ENCODE assay signal across 8 cellular contexts in the genomic region with DNA sequence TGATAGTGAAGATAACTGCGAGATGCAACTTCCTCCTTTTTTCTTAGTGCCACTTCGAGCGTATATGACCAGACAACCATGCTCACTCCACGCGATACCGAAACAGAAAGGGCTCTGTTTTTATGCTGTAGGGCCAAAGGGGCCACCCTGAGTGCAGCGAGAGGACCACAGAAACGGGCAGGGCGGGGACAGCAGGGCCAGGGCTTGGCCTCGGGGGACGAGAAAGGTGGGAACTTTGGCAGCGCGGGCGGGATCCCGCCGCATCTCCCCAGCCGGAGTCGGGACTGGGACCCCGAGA. TPM values are rescaled to one million over a fixed set of nuclear protein-coding genes. Genes with fewer than 3 reads are reported as not detected.
DNase-seq lines count a peak whose midpoint lies in the region; ATAC-seq and TF ChIP-seq lines count a peak whose summit lies in the region.

No MANE protein-coding gene starts in this region.

- peak overlapping the region; percentile 91 for H3K9ac ChIP-seq in DND-41 (ENCODE audit: low read depth, low read length)
- H3K9ac ChIP-seq in HUES48 (ENCODE audit: low read depth, low read length), result 0 out of 2 replicates have a peak overlapping the region, but pooled peaks have one; percentile 23
- peak overlapping the region; percentile 91 for H3K9ac ChIP-seq in SU-DHL-6 (ENCODE audit: low read length)

- H3K9me2 ChIP-seq in SU-DHL-6 (replicated peaks; ENCODE audit: insufficient read depth, low read length), result no peaks in the 10 kb centered on the region

- H3K27ac Mint-ChIP-seq in activated naive CD8-positive, alpha-beta T cell treated with anti-CD3 and anti-CD28 coated beads, Interleukin-2, amount 50 U/mL, for 24 hours, result peak overlapping the region; percentile 96

- H3K79me2 ChIP-seq in DND-41 (ENCODE audit: insufficient read depth, low read length) (peaks cover 55% of the 10 kb centered on the region), SU-DHL-6 (ENCODE audit: insufficient read depth, low read length) (peaks cover 47% of the 10 kb centered on the region)

- intact Hi-C loops in sciatic nerve (cut with DNase I), result no loop called here

- H2AFZ ChIP-seq in DND-41 (ENCODE audit: low read depth, low read length), result peak overlapping the region; percentile 74
- H2AFZ ChIP-seq in SU-DHL-6 (ENCODE audit: low read depth, low read length, severe bottlenecking), result peak overlapping the region; percentile 89

- H3K36me3 Mint-ChIP-seq in activated naive CD8-positive, alpha-beta T cell treated with anti-CD3 and anti-CD28 coated beads, Interleukin-2, amount 50 U/mL, for 24 hours (ENCODE audit: low read depth), result peaks cover 4% of the 10 kb centered on the region

- TF ChIP-seq CTCF in DND-41 (IDR thresholded peaks at IDR 0.05; ENCODE audit: borderline replicate concordance, extremely low read depth, low read length, poor library complexity, severe bottlenecking) (no peak), SU-DHL-6 (IDR thresholded peaks at IDR 0.05; ENCODE audit: insufficient read depth, low read length, poor library complexity, severe bottlenecking) (no peak), right atrium auricular region (IDR thresholded peaks at IDR 0.05) (no peak)

- H3K4me2 ChIP-seq in DND-41 (ENCODE audit: insufficient read depth, low read length), result peak overlapping the region; percentile 98
- peak overlapping the region; percentile 96 for H3K4me2 ChIP-seq in SU-DHL-6 (ENCODE audit: low read depth, low read length, poor library complexity, severe bottlenecking)

- peaks cover 57% of the 10 kb centered on the region for H3K4me1 Mint-ChIP-seq in activated naive CD8-positive, alpha-beta T cell treated with anti-CD3 and anti-CD28 coated beads, Interleukin-2, amount 50 U/mL, for 24 hours

- ATAC-seq in DND-41 (ENCODE audit: insufficient read depth, low read depth), result peak; percentile 53
- peak; percentile 78 for ATAC-seq in GM21528 (IDR thresholded peaks at IDR 0.05; ENCODE audit: low FRiP score, unreplicated experiment)
- ATAC-seq in activated naive CD8-positive, alpha-beta T cell treated with anti-CD3 and anti-CD28 coated beads, Interleukin-2, amount 50 U/mL, for 24 hours, result peak; percentile 83
- ATAC-seq in sciatic nerve, result peak; percentile 61

- peaks cover 5% of the 10 kb centered on the region; the same call in 1 of the 2 replicates for H4K20me1 ChIP-seq in DND-41 (ENCODE audit: insufficient read depth, low read length)
- no peaks in the 10 kb centered on the region for H4K20me1 ChIP-seq in SU-DHL-6 (ENCODE audit: low read depth, low read length)

- H3K4me3 ChIP-seq in DND-41 (ENCODE audit: low read depth in 1 of 2, low read length in 2 of 2), result peak overlapping the region; percentile 60 to 93
- H3K4me3 ChIP-seq in HUES48 (ENCODE audit: low read depth, low read length), result peak overlapping the region; percentile 85
- peak overlapping the region; percentile 96 for H3K4me3 ChIP-seq in SU-DHL-6 (ENCODE audit: insufficient read depth, low read length, poor library complexity, severe bottlenecking)
- H3K4me3 ChIP-seq in right atrium auricular region, result peak overlapping the region; percentile 90 to 98

- H3K27ac ChIP-seq in DND-41 (ENCODE audit: low read length) (peak overlapping the region; percentile 78), HUES48 (ENCODE audit: low read depth, low read length) (no peak overlapping the region), SU-DHL-6 (ENCODE audit: low read depth, low read length) (peak overlapping the region; percentile 82), right atrium auricular region (peak overlapping the region; percentile 90 to 92)

- H3F3A ChIP-seq in SU-DHL-6 (ENCODE audit: insufficient read depth), result no peaks in the 10 kb centered on the region

- H3K27me3 ChIP-seq in DND-41 (ENCODE audit: insufficient read depth, low read length, poor library complexity) (no peaks in the 10 kb centered on the region), HUES48 (ENCODE audit: control insufficient read depth, insufficient read depth, low read length) (peaks cover 46% of the 10 kb centered on the region), SU-DHL-6 (ENCODE audit: low read length) (no peaks in the 10 kb centered on the region), right atrium auricular region (no peaks in the 10 kb centered on the region)

- no peaks in the 10 kb centered on the region for H3K9me3 ChIP-seq in DND-41 (ENCODE audit: insufficient read depth, low read length, severe bottlenecking)
- H3K9me3 ChIP-seq in HUES48 (ENCODE audit: control insufficient read depth, insufficient read depth, low read length), result no peaks in the 10 kb centered on the region
- H3K9me3 ChIP-seq in SU-DHL-6 (ENCODE audit: insufficient read depth, low read length), result no peaks in the 10 kb centered on the region
- no peaks in the 10 kb centered on the region for H3K9me3 ChIP-seq in right atrium auricular region

- H3K4me1 ChIP-seq in DND-41 (ENCODE audit: insufficient read depth, low read length) (peaks cover 42% of the 10 kb centered on the region), HUES48 (ENCODE audit: control insufficient read depth, insufficient read depth, low read length) (peaks cover 8% of the 10 kb centered on the region; the same call in 1 of the 2 replicates), right atrium auricular region (peaks cover 0 to 14% of the 10 kb centered on the region in 2 donors)

- H3K9me3 Mint-ChIP-seq in activated naive CD8-positive, alpha-beta T cell treated with anti-CD3 and anti-CD28 coated beads, Interleukin-2, amount 50 U/mL, for 24 hours, result no peaks in the 10 kb centered on the region

- DNase-seq in DND-41 (peak; percentile 65), right atrium auricular region (ENCODE audit: low spot score) (no peak), sciatic nerve (ENCODE audit: low spot score) (peak; percentile 64), middle frontal gyrus (ENCODE audit: extremely low spot score, low spot score) (no peak)
- peak; percentile 72 for DNase-seq in activated naive CD8-positive, alpha-beta T cell treated with anti-CD3 and anti-CD28 coated beads, Interleukin-2, amount 50 U/mL, for 24 hours

- no peaks in the 10 kb centered on the region for H3K27me3 Mint-ChIP-seq in activated naive CD8-positive, alpha-beta T cell treated with anti-CD3 and anti-CD28 coated beads, Interleukin-2, amount 50 U/mL, for 24 hours

- H3K36me3 ChIP-seq in DND-41 (ENCODE audit: insufficient read depth, low read length) (no peaks in the 10 kb centered on the region; the same call in 1 of the 2 replicates), HUES48 (ENCODE audit: control insufficient read depth, insufficient read depth, low read length) (no peaks in the 10 kb centered on the region), SU-DHL-6 (ENCODE audit: low read length) (no peaks in the 10 kb centered on the region), right atrium auricular region (no peaks in the 10 kb centered on the region)

- peak overlapping the region; percentile 99 for H3K4me3 Mint-ChIP-seq in activated naive CD8-positive, alpha-beta T cell treated with anti-CD3 and anti-CD28 coated beads, Interleukin-2, amount 50 U/mL, for 24 hours

RNA-seq across cellular contexts. Expression of gene VPS13C, which starts 0.5 kb away (rescaled TPM):
- total RNA-seq in right atrium auricular region (10 to 100 TPM; 30.3 to 41.9 TPM), sciatic nerve (124 TPM)

RNA-seq across cellular contexts. Expression of gene C2CD4A, which starts 7.0 kb away (rescaled TPM):
- total RNA-seq in right atrium auricular region, result under 1 TPM in 1 of 2 donors, not detected in 1; 0.16 TPM
- total RNA-seq in sciatic nerve, result not detected

Comparison
In these comparisons a context has a peak if more than half of its experiments do, and no peak if none do; other contexts are left out.
1. DNase-seq: peak in DND-41 (single experiment), activated naive CD8-positive, alpha-beta T cell treated with anti-CD3 and anti-CD28 coated beads, Interleukin-2, amount 50 U/mL, for 24 hours (single experiment) and sciatic nerve (single experiment); none in right atrium auricular region (single experiment) and middle frontal gyrus (single experiment).
2. H3K9ac ChIP-seq: peak in every context shown above with its lines; median percentile 91 in DND-41; 91 in SU-DHL-6; 23 in HUES48.
3. Peak in every context shown above with its lines, with median percentiles within 50 percentile points of each other: ATAC-seq and H3K4me3 ChIP-seq.